8 cellular contexts compared by ENCODE assay signal in genomic region chr22:25202290-25202921, GRCh38. TPM values are rescaled to one million over a fixed set of nuclear protein-coding genes. Genes with fewer than 3 reads are reported as not detected.
DNase-seq lines count a peak whose midpoint lies in the region; ATAC-seq and TF ChIP-seq lines count a peak whose summit lies in the region.

No MANE protein-coding gene starts in this region.

- H3K36me3 Mint-ChIP-seq in chondrocyte (ENCODE audit: low read depth): peaks cover 13% of the 10 kb centered on the region

- H3K27me3 Mint-ChIP-seq in chondrocyte (ENCODE audit: low read depth): no peaks in the 10 kb centered on the region

- peak; percentile 86 for ATAC-seq in left lobe of liver

- no peak overlapping the region for H3K27ac Mint-ChIP-seq in chondrocyte (ENCODE audit: unreplicated experiment)

- no peak overlapping the region for H3K4me3 Mint-ChIP-seq in chondrocyte (ENCODE audit: unreplicated experiment)

- H3K9me3 Mint-ChIP-seq in chondrocyte (ENCODE audit: low read depth): no peaks in the 10 kb centered on the region

- peak; percentile 92 for TF ChIP-seq CTCF in chondrocyte (IDR thresholded peaks at IDR 0.05)

- no peaks in the 10 kb centered on the region for H3K4me1 Mint-ChIP-seq in chondrocyte (ENCODE audit: low read depth)

- peak; percentile 73 for DNase-seq in NCI-H1436 (lab: John Stamatoyannopoulos, UW)
- no peak for DNase-seq in NCI-H1436 treated with DMSO at 0.1 percent for 48 hours (lab: John Stamatoyannopoulos, UW)
- peak; percentile 28 for DNase-seq in NCI-H2171 (lab: John Stamatoyannopoulos, UW)
- DNase-seq in activated CD4-positive, CD25-positive, alpha-beta regulatory T cell treated with anti-CD3 and anti-CD28 coated beads, Interleukin-2, amount 50 U/mL, for 72 hours: peak; percentile 65
- peak; percentile 73 for DNase-seq in chondrocyte (ENCODE audit: low spot score)
- no peak for DNase-seq in left lobe of liver (ENCODE audit: low spot score)
- DNase-seq in stimulated activated CD4-positive, alpha-beta T cell treated with anti-CD3 and anti-CD28 coated beads, TNF-alpha, amount 100 ng/mL, for 24 hours (ENCODE audit: low read depth in 3 of 3): peak; percentile 27 to 45 (median 30)
- no peak for DNase-seq in NCI-H187 (lab: John Stamatoyannopoulos, UW)

RNA-seq across cellular contexts. Expression of gene CRYBB3, which starts 2.7 kb away (rescaled TPM):
- not detected in 3 replicates for total RNA-seq in chondrocyte
- total RNA-seq in left lobe of liver: 0.91 TPM

RNA-seq across cellular contexts. Expression of gene CRYBB2, which starts 17.0 kb away (rescaled TPM):
- total RNA-seq in chondrocyte: not detected in 3 replicates
- not detected for total RNA-seq in left lobe of liver

Comparison
In these comparisons a context has a peak if more than half of its experiments do, and no peak if none do; other contexts are left out.
1. DNase-seq: peak in NCI-H1436 (single experiment), NCI-H2171 (single experiment), activated CD4-positive, CD25-positive, alpha-beta regulatory T cell treated with anti-CD3 and anti-CD28 coated beads, Interleukin-2, amount 50 U/mL, for 72 hours (single experiment), chondrocyte (single experiment) and stimulated activated CD4-positive, alpha-beta T cell treated with anti-CD3 and anti-CD28 coated beads, TNF-alpha, amount 100 ng/mL, for 24 hours (3 of 3); none in NCI-H1436 treated with DMSO at 0.1 percent for 48 hours (single experiment), left lobe of liver (single experiment) and NCI-H187 (0 of 2).